In genomic region chr14:73462078-73462715, GRCh38 we compare ENCODE assay signal across 1 cellular context.
TF ChIP-seq lines count a peak whose summit lies in the region.

No MANE protein-coding gene starts in this region.

TF ChIP-seq in HepG2, 621 proteins besides CTCF, POLR2A, EP300 and RAD21 (continued from another document and continues in another):
- TF ChIP-seq ZNF318 (CRISPR knock-in tag; IDR thresholded peaks at IDR 0.05) = 0 out of 2 replicates have a peak, but pooled peaks have one; percentile 38
- peak; percentile 75; the same call in 1 of the 2 replicates for TF ChIP-seq ZNF124 (CRISPR knock-in tag; IDR thresholded peaks at IDR 0.05)
- TF ChIP-seq SIN3A (IDR thresholded peaks at IDR 0.05; ENCODE audit: borderline replicate concordance, low read depth, low read length) = peak; percentile 91
- no peak for TF ChIP-seq CBFB (CRISPR knock-in tag; IDR thresholded peaks at IDR 0.05)
- 0 out of 2 replicates have a peak, but pooled peaks have one; percentile 18 for TF ChIP-seq MNT (IDR thresholded peaks at IDR 0.05)
- TF ChIP-seq TOE1 (CRISPR knock-in tag; IDR thresholded peaks at IDR 0.05) = no peak
- no peak for TF ChIP-seq RFX1 (IDR thresholded peaks at IDR 0.05)
- TF ChIP-seq CHD2 (IDR thresholded peaks at IDR 0.05; ENCODE audit: low read depth, low read length) = no peak
- TF ChIP-seq ZNF468 (CRISPR knock-in tag; IDR thresholded peaks at IDR 0.05) = no peak
- TF ChIP-seq KLF16 (CRISPR knock-in tag; IDR thresholded peaks at IDR 0.05) = peak in 1 of 2 experiments; percentile 84; a peak in 1 of 4 replicates
- peak; percentile 45; the same call in 1 of the 2 replicates for TF ChIP-seq ZNF598 (CRISPR knock-in tag; IDR thresholded peaks at IDR 0.05; ENCODE audit: borderline replicate concordance)
- peak; percentile 11; the same call in 1 of the 2 replicates for TF ChIP-seq ZNF816 (CRISPR knock-in tag; IDR thresholded peaks at IDR 0.05; ENCODE audit: borderline replicate concordance)
- TF ChIP-seq ZNF205 (CRISPR knock-in tag; IDR thresholded peaks at IDR 0.05) = no peak
- no peak for TF ChIP-seq ELK4 (CRISPR knock-in tag; IDR thresholded peaks at IDR 0.05; ENCODE audit: borderline replicate concordance)
- no peak; the same call in 1 of the 2 replicates for TF ChIP-seq KMT2A (CRISPR knock-in tag; IDR thresholded peaks at IDR 0.05)
- TF ChIP-seq FLYWCH1 (CRISPR knock-in tag; IDR thresholded peaks at IDR 0.05) = no peak
- TF ChIP-seq ZNF44 (CRISPR knock-in tag; IDR thresholded peaks at IDR 0.05) = no peak
- peak; percentile 92; the same call in 1 of the 2 replicates for TF ChIP-seq ZNF788 (CRISPR knock-in tag; IDR thresholded peaks at IDR 0.05; ENCODE audit: borderline replicate concordance)
- no peak for TF ChIP-seq PRPF4 (IDR thresholded peaks at IDR 0.05; ENCODE audit: low read depth, low read length, poor library complexity, severe bottlenecking)
- TF ChIP-seq MZF1 (CRISPR knock-in tag; IDR thresholded peaks at IDR 0.05; ENCODE audit: borderline replicate concordance) = no peak
- TF ChIP-seq HES4 (CRISPR knock-in tag; IDR thresholded peaks at IDR 0.05; ENCODE audit: borderline replicate concordance) = 0 out of 2 replicates have a peak, but pooled peaks have one; percentile 49
- TF ChIP-seq SATB2 (CRISPR knock-in tag; IDR thresholded peaks at IDR 0.05) = no peak
- peak; percentile 72 for TF ChIP-seq ZBTB38 (CRISPR knock-in tag; IDR thresholded peaks at IDR 0.05)
- no peak for TF ChIP-seq CENPX (CRISPR knock-in tag; IDR thresholded peaks at IDR 0.05)
- TF ChIP-seq HHEX (CRISPR knock-in tag; IDR thresholded peaks at IDR 0.05) = no peak
- TF ChIP-seq ZSCAN5A (CRISPR knock-in tag; IDR thresholded peaks at IDR 0.05; ENCODE audit: borderline replicate concordance) = no peak
- no peak for TF ChIP-seq ZNF704 (CRISPR knock-in tag; IDR thresholded peaks at IDR 0.05; ENCODE audit: borderline replicate concordance)
- TF ChIP-seq ZFP62 (CRISPR knock-in tag; IDR thresholded peaks at IDR 0.05) = no peak
- TF ChIP-seq SMC3 (IDR thresholded peaks at IDR 0.05; ENCODE audit: low read length) = peak; percentile 46; the same call in 1 of the 2 replicates
- no peak for TF ChIP-seq SMARCE1 (IDR thresholded peaks at IDR 0.05; ENCODE audit: borderline replicate concordance)
- no peak for TF ChIP-seq ZNF546 (CRISPR knock-in tag; conservative IDR thresholded peaks at IDR 0.05)
- TF ChIP-seq ZNF646 (CRISPR knock-in tag; IDR thresholded peaks at IDR 0.05) = no peak
- TF ChIP-seq STAG1 (CRISPR knock-in tag; IDR thresholded peaks at IDR 0.05) = peak; percentile 21; the same call in 1 of the 2 replicates
- no peak for TF ChIP-seq SMYD3 (CRISPR knock-in tag; IDR thresholded peaks at IDR 0.05)
- no peak for TF ChIP-seq PAWR (CRISPR knock-in tag; IDR thresholded peaks at IDR 0.05; ENCODE audit: borderline replicate concordance)
- TF ChIP-seq EED (CRISPR knock-in tag; IDR thresholded peaks at IDR 0.05) = no peak
- TF ChIP-seq MYPOP (CRISPR knock-in tag; IDR thresholded peaks at IDR 0.05) = peak; percentile 62; the same call in 1 of the 2 replicates
- TF ChIP-seq SRSF1 (optimal IDR thresholded peaks at IDR 0.05; ENCODE audit: low read depth, low read length) = no peak
- TF ChIP-seq CERS6 (CRISPR knock-in tag; IDR thresholded peaks at IDR 0.05) = no peak
- peak; percentile 91; the same call in 1 of the 2 replicates for TF ChIP-seq ZNF556 (CRISPR knock-in tag; IDR thresholded peaks at IDR 0.05; ENCODE audit: borderline replicate concordance)
